Comparison of ENCODE assay signal across 8 cellular contexts in the genomic region with DNA sequence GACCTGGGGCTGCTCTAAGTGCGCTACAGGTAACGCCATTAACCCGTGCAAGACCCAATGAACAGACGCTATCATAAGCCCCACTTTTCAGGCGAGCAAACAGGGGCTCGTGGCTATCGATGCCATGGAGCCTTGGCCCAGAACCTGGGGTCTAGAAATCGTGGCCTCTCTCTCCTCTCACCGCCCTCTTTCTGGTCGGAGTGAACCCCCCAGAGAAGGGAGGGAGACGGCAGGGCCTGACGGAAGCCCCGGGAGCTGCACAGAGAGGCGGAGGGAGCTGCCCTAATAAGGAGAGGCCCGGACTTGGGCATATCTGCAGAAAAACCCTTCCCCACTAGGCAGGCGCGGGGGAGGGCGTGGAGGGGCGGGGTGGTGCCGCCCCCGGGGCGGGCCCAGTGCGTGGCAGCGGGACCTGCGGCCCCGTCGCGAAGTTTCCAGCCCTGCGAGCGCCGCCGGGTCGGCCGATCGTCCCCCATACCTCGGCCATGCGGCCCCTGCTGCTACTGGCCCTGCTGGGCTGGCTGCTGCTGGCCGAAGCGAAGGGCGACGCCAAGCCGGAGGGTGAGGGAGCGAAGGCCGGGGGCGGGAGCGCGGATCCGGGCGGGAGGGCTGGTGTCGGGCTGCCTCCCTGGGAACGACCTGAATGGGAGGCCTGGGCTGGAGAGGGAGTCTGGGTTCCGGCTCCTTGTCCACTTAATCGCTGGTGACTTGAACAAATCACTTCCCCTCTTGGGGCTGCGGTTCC. TPM values are rescaled to one million over a fixed set of nuclear protein-coding genes. Genes with fewer than 3 reads are reported as not detected.
DNase-seq lines count a peak whose midpoint lies in the region; ATAC-seq and TF ChIP-seq lines count a peak whose summit lies in the region.

TSS of gene PLOD1 (plus strand) at position 423 of the 745 bp plus-strand sequence. CDS start at position 486, 63 bp downstream.

- H3F3A ChIP-seq in neural cell (ENCODE audit: insufficient read depth, low read length, poor library complexity, severe bottlenecking) = no peaks in the 10 kb centered on the region

- H3K27me3 Mint-ChIP-seq in stimulated activated naive CD8-positive, alpha-beta T cell treated with anti-CD3 and anti-CD28 coated beads, Interleukin-15, Interleukin-2, amounts not matched to agents 100 ng/mL and 50 ng/mL, for 24 hours = no peaks in the 10 kb centered on the region

- no peaks in the 10 kb centered on the region for H3K9me2 ChIP-seq in neural cell (ENCODE audit: insufficient read depth, low read length)

- H3K4me3 ChIP-seq in KMS-11 (IDR thresholded peaks at IDR 0.05; ENCODE audit: insufficient read depth, low read depth, low read length) (peak within 1 kb of the TSS; percentile 88), neural cell (ENCODE audit: low read length) (peak within 1 kb of the TSS; percentile 60)

- H3K27ac ChIP-seq in KMS-11 (no peak within 1 kb of the TSS; the same call in 1 of the 2 replicates), neural cell (ENCODE audit: low read length) (no peak within 1 kb of the TSS)

- TF ChIP-seq CTCF in KMS-11 (conservative IDR thresholded peaks at IDR 0.05; ENCODE audit: low read depth, low read length) (no peak), neural cell (IDR thresholded peaks at IDR 0.05; ENCODE audit: poor library complexity, severe bottlenecking) (no peak)

- TF ChIP-seq EP300 in neural cell (conservative IDR thresholded peaks at IDR 0.05; ENCODE audit: poor library complexity, severe bottlenecking) = no peak

- peak; percentile 86 for ATAC-seq in GM21737 (IDR thresholded peaks at IDR 0.05; ENCODE audit: unreplicated experiment)

- no peaks in the 10 kb centered on the region for H3K79me2 ChIP-seq in KMS-11 (ENCODE audit: insufficient read depth, low read depth)
- no peaks in the 10 kb centered on the region for H3K79me2 ChIP-seq in neural cell (replicated peaks; ENCODE audit: insufficient read depth, low read length)

- H3K9me3 Mint-ChIP-seq in stimulated activated naive CD8-positive, alpha-beta T cell treated with anti-CD3 and anti-CD28 coated beads, Interleukin-15, Interleukin-2, amounts not matched to agents 100 ng/mL and 50 ng/mL, for 24 hours = no peaks in the 10 kb centered on the region

- H3K4me3 Mint-ChIP-seq in stimulated activated naive CD8-positive, alpha-beta T cell treated with anti-CD3 and anti-CD28 coated beads, Interleukin-15, Interleukin-2, amounts not matched to agents 100 ng/mL and 50 ng/mL, for 24 hours = peak within 1 kb of the TSS; percentile 81

- H3K27ac Mint-ChIP-seq in stimulated activated naive CD8-positive, alpha-beta T cell treated with anti-CD3 and anti-CD28 coated beads, Interleukin-15, Interleukin-2, amounts not matched to agents 100 ng/mL and 50 ng/mL, for 24 hours = peak within 1 kb of the TSS; percentile 72

- H3K9me3 ChIP-seq in neural cell (ENCODE audit: low read length) = no peaks in the 10 kb centered on the region

- H4K20me1 ChIP-seq in KMS-11 (ENCODE audit: insufficient read depth) (no peaks in the 10 kb centered on the region), neural cell (ENCODE audit: insufficient read depth) (no peaks in the 10 kb centered on the region)

- H3K36me3 Mint-ChIP-seq in stimulated activated naive CD8-positive, alpha-beta T cell treated with anti-CD3 and anti-CD28 coated beads, Interleukin-15, Interleukin-2, amounts not matched to agents 100 ng/mL and 50 ng/mL, for 24 hours (ENCODE audit: low read depth) = peaks cover 10% of the 10 kb centered on the region

- H3K4me1 Mint-ChIP-seq in stimulated activated naive CD8-positive, alpha-beta T cell treated with anti-CD3 and anti-CD28 coated beads, Interleukin-15, Interleukin-2, amounts not matched to agents 100 ng/mL and 50 ng/mL, for 24 hours (ENCODE audit: low read depth) = peaks cover 8% of the 10 kb centered on the region

- H3K36me3 ChIP-seq in KMS-11 (ENCODE audit: insufficient read depth) (no peaks in the 10 kb centered on the region), neural cell (ENCODE audit: insufficient read depth, low read length) (no peaks in the 10 kb centered on the region)

- H3K4me2 ChIP-seq in KMS-11 = peak within 1 kb of the TSS; percentile 99
- no peak within 1 kb of the TSS for H3K4me2 ChIP-seq in neural cell (ENCODE audit: low read length)

- peak; percentile 73 for DNase-seq in DMS79 treated with DMSO at 0.1 percent for 48 hours (lab: John Stamatoyannopoulos, UW)
- DNase-seq in SHP77 (lab: John Stamatoyannopoulos, UW) = peak; percentile 60 to 75
- DNase-seq in activated effector memory CD4-positive, alpha-beta T cell treated with Interleukin-2 at 50 U/mL for 16 hours = peak; percentile 86
- peak; percentile 68 for DNase-seq in fibroblast of the conjunctiva (ENCODE audit: low read depth)

- H2AFZ ChIP-seq in KMS-11 (ENCODE audit: low read depth) (peak within 1 kb of the TSS; percentile 100), neural cell (ENCODE audit: low read depth, low read length) (peak within 1 kb of the TSS; percentile 90)

- H3K27me3 ChIP-seq in KMS-11 (ENCODE audit: insufficient read depth, low read depth) = no peaks in the 10 kb centered on the region
- no peaks in the 10 kb centered on the region for H3K27me3 ChIP-seq in neural cell (ENCODE audit: insufficient read depth, low read depth, low read length)

- H3K9ac ChIP-seq in KMS-11 = peak within 1 kb of the TSS; percentile 61; the same call in 1 of the 2 replicates
- H3K9ac ChIP-seq in neural cell (ENCODE audit: low read length) = peak within 1 kb of the TSS; percentile 46

- TF ChIP-seq RAD21 in neural cell (conservative IDR thresholded peaks at IDR 0.05) = no peak

- peaks cover 7% of the 10 kb centered on the region for H3K4me1 ChIP-seq in KMS-11 (ENCODE audit: low read depth, poor library complexity, severe bottlenecking)

TF ChIP-seq in neural cell, 6 proteins besides CTCF, POLR2A, EP300 and RAD21:
- TF ChIP-seq SMC3 (conservative IDR thresholded peaks at IDR 0.05; ENCODE audit: poor library complexity) (no peak), TAF1 (IDR thresholded peaks at IDR 0.05; ENCODE audit: low read depth) (no peak), EZH2 (IDR thresholded peaks at IDR 0.05; ENCODE audit: borderline replicate concordance, insufficient read depth, low read length, poor library complexity, severe bottlenecking) (no peak), REST (IDR thresholded peaks at IDR 0.05; ENCODE audit: borderline replicate concordance) (no peak), MXI1 (conservative IDR thresholded peaks at IDR 0.05; ENCODE audit: poor library complexity, severe bottlenecking) (no peak), POLR2AphosphoS5 (IDR thresholded peaks at IDR 0.05) (no peak)

RNA-seq across cellular contexts. Expression of gene PLOD1, which starts in this region (rescaled TPM):
- 2.1 and 6.9 TPM in 2 replicates for polyA plus RNA-seq in neural cell
- 2.2 and 3.5 TPM in 2 replicates for polyA minus RNA-seq in neural cell
